ENCODE assay signal across 10 cellular contexts in the genomic region with DNA sequence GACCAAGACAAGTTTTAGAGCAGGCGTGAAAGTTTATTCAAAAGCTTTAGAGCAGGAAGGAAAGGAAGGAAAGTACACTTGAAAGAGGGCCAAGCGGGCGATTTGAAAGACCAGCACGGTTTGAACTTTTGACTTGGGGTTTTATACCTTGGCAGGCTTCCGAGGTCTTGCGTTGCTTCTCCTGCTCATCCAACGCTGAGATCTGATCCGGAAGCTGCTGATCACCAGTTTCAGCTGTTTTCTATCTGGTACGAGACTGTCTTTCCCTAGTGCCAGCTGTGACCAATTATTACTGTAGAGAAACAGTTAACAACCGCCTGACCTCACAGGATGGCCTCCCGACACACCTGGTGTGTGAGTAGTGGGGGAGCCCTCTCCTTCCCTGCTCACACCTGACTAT. TPM values are rescaled to one million over a fixed set of nuclear protein-coding genes. Genes with fewer than 3 reads are reported as not detected.
DNase-seq lines count a peak whose midpoint lies in the region; ATAC-seq and TF ChIP-seq lines count a peak whose summit lies in the region.
"Had no signal": no experiment of that assay in that cellular context is flagged by ENCODE, and none has a peak within 500 bp of the region (broad histone marks: within the 10 kb centered on the region; RNA-seq: fewer than 3 reads in every experiment).

No MANE protein-coding gene starts in this region.

- peaks cover 15 to 16% of the 10 kb centered on the region in 2 donors for H3K27me3 Mint-ChIP-seq in T-cell

- peak; percentile 65 for DNase-seq in BJ (ENCODE audit: low read depth)
- DNase-seq in T-cell: no peak
- DNase-seq in left lobe of liver (ENCODE audit: low spot score): peak; percentile 89
- no peak for DNase-seq in G401 (ENCODE audit: low spot score)
- DNase-seq in gastrocnemius medialis: no peak
- DNase-seq in activated effector memory CD4-positive, alpha-beta T cell treated with Interleukin-2 at 50 U/mL for 16 hours: no peak
- no peak for DNase-seq in NCI-H187 (lab: John Stamatoyannopoulos, UW)
- DNase-seq: heart right ventricle had no signal

- peak overlapping the region in 1 of 3 donors; percentile 19 for H3K4me3 Mint-ChIP-seq in T-cell
- H3K4me3 Mint-ChIP-seq: stimulated activated naive CD8-positive, alpha-beta T cell treated with anti-CD3 and anti-CD28 coated beads, Interleukin-15, Interleukin-2, amounts not matched to agents 100 ng/mL and 50 ng/mL, for 24 hours had no signal

- H3K9me3 Mint-ChIP-seq in T-cell: no peaks in the 10 kb centered on the region
- H3K9me3 Mint-ChIP-seq: stimulated activated naive CD8-positive, alpha-beta T cell treated with anti-CD3 and anti-CD28 coated beads, Interleukin-15, Interleukin-2, amounts not matched to agents 100 ng/mL and 50 ng/mL, for 24 hours had no signal

- CTCF ChIA-PET in BJ (lab: Yijun Ruan, JAX): interaction anchor here (0.5 to 1.1 kb wide), 3 partner anchors 16 to 79 kb away, joined by 3 read pairs; no protein-coding TSS in a partner anchor
- CTCF ChIA-PET in T-cell (lab: Charles Lee): no interaction called here

- peak overlapping the region; percentile 26 for H3K4me2 ChIP-seq in Loucy (ENCODE audit: low read depth, low read length, poor library complexity, severe bottlenecking)

- no peaks in the 10 kb centered on the region for H3K4me1 ChIP-seq in Loucy (ENCODE audit: insufficient read depth, low read length, poor library complexity, severe bottlenecking)
- peaks cover 0 to 4% of the 10 kb centered on the region in 2 donors for H3K4me1 ChIP-seq in gastrocnemius medialis

- no peak for TF ChIP-seq CTCF in BJ (IDR thresholded peaks at IDR 0.05; ENCODE audit: insufficient read depth, low read depth, low read length)
- TF ChIP-seq CTCF in Loucy (conservative IDR thresholded peaks at IDR 0.05; ENCODE audit: low read length): no peak
- no peak for TF ChIP-seq CTCF in gastrocnemius medialis (IDR thresholded peaks at IDR 0.05 in 4 of 5, conservative IDR thresholded peaks at IDR 0.05 in 1 of 5)

- H3K36me3 ChIP-seq in BJ (ENCODE audit: control insufficient read depth, insufficient read depth, low read length) (no peaks in the 10 kb centered on the region), Loucy (ENCODE audit: insufficient read depth, low read length) (no peaks in the 10 kb centered on the region), gastrocnemius medialis (no peaks in the 10 kb centered on the region)
- H3K36me3 ChIP-seq: heart right ventricle had no signal

- no peaks in the 10 kb centered on the region for H3K79me2 ChIP-seq in Loucy (ENCODE audit: insufficient read depth, low read length)

- in situ Hi-C loops in G401 (cut with HindIII; ENCODE audit: low sequenced_read_pairs): no loop called here
- in situ Hi-C loops in gastrocnemius medialis (cut with MboI; ENCODE audit: low sequenced_read_pairs in 4 of 4): no loop called here

- H3K4me1 Mint-ChIP-seq in T-cell: peaks cover 7 to 10% (median 8%) of the 10 kb centered on the region in 3 donors

- no peak overlapping the region for H3K9ac ChIP-seq in Loucy (ENCODE audit: low read depth, low read length, poor library complexity, severe bottlenecking)

- no peak overlapping the region for H3K27ac ChIP-seq in gastrocnemius medialis
- H3K27ac ChIP-seq: heart right ventricle had no signal

- POLR2A ChIA-PET in BJ (lab: Charles Lee) (no interaction called here), T-cell (lab: Charles Lee) (no interaction called here)

- H3K36me3 Mint-ChIP-seq in T-cell: no peaks in the 10 kb centered on the region

- H3K4me3 ChIP-seq in BJ (ENCODE audit: low read depth, low read length) (no peak overlapping the region), Loucy (ENCODE audit: low read length, poor library complexity, severe bottlenecking) (no peak overlapping the region), gastrocnemius medialis (no peak overlapping the region)
- H3K4me3 ChIP-seq: heart right ventricle had no signal

- peak overlapping the region; percentile 30 to 52 for H3K27ac Mint-ChIP-seq in T-cell
- H3K27ac Mint-ChIP-seq: stimulated activated naive CD8-positive, alpha-beta T cell treated with anti-CD3 and anti-CD28 coated beads, Interleukin-15, Interleukin-2, amounts not matched to agents 100 ng/mL and 50 ng/mL, for 24 hours had no signal

- H3K27me3 ChIP-seq in BJ (ENCODE audit: control insufficient read depth, insufficient read depth, low read length) (no peaks in the 10 kb centered on the region), Loucy (ENCODE audit: insufficient read depth, low read length, poor library complexity, severe bottlenecking) (no peaks in the 10 kb centered on the region), gastrocnemius medialis (peaks cover 0 to 4% (median 0%) of the 10 kb centered on the region in 3 donors)
- H3K27me3 ChIP-seq: heart right ventricle had no signal

- H3K9me3 ChIP-seq in Loucy (ENCODE audit: insufficient read depth, low read depth, low read length) (no peaks in the 10 kb centered on the region), gastrocnemius medialis (no peaks in the 10 kb centered on the region)
- H3K9me3 ChIP-seq: heart right ventricle had no signal

- no peak for TF ChIP-seq POLR2A in gastrocnemius medialis (IDR thresholded peaks at IDR 0.05)

- ATAC-seq in T-cell (replicated peaks in 1 of 4) (peak in 1 of 4 experiments; percentile 29), left lobe of liver (peak; percentile 88), gastrocnemius medialis (no peak)

- 0 out of 2 replicates have a peak overlapping the region, but pooled peaks have one; percentile 16 for H2AFZ ChIP-seq in Loucy (ENCODE audit: low read length)

- H4K20me1 ChIP-seq in Loucy (ENCODE audit: insufficient read depth, low read length, poor library complexity, severe bottlenecking): no peaks in the 10 kb centered on the region

- H3F3A ChIP-seq in Loucy (ENCODE audit: low read depth): no peaks in the 10 kb centered on the region

- intact Hi-C loops in gastrocnemius medialis (cut with DNase I; ENCODE audit: low total_unique reads): no loop called here

- no peaks in the 10 kb centered on the region for H3K9me2 ChIP-seq in Loucy (replicated peaks; ENCODE audit: low read depth, low read length)

RNA-seq across cellular contexts. Expression of a gene that starts 20.6 kb away (rescaled TPM):
- 8.9 and 11.1 TPM in 2 replicates for polyA plus RNA-seq in BJ (2011; rRNA removed)
- polyA minus RNA-seq in BJ (2011; rRNA and poly(A)+ RNA removed): 2.6 and 3.0 TPM in 2 replicates
- 10 to 100 TPM; 14.0 to 33.6 (median 19.3) TPM for total RNA-seq in T-cell
- 8.5 TPM for total RNA-seq in left lobe of liver
- 3.9 and 6.8 TPM in 2 replicates for total RNA-seq in G401 (2014; rRNA removed; shearing (Covaris generic))
- total RNA-seq in gastrocnemius medialis: 1 to 10 TPM; 2.3 to 4.6 (median 3.4) TPM

RNA-seq across cellular contexts. Expression of a gene that starts 47.6 kb away (rescaled TPM):
- 364 and 582 TPM in 2 replicates for polyA plus RNA-seq in BJ (2011; rRNA removed)
- polyA minus RNA-seq in BJ (2011; rRNA and poly(A)+ RNA removed): 432 and 549 TPM in 2 replicates
- total RNA-seq in T-cell: 1 to 10 TPM in 3 of 5 donors, under 1 TPM in 2; 0.53 to 4.1 (median 1.3) TPM
- total RNA-seq in left lobe of liver: 20.7 TPM
- 4.0 and 4.4 TPM in 2 replicates for total RNA-seq in G401 (2014; rRNA removed; shearing (Covaris generic))
- 1 to 10 TPM; 4.0 to 10.0 (median 5.7) TPM for total RNA-seq in gastrocnemius medialis

Comparison
In these comparisons a context has a peak if more than half of its experiments do, and no peak if none do; other contexts are left out.
1. DNase-seq: peak in BJ (single experiment) and left lobe of liver (single experiment); none in T-cell (0 of 34), G401 (single experiment), gastrocnemius medialis (0 of 2), activated effector memory CD4-positive, alpha-beta T cell treated with Interleukin-2 at 50 U/mL for 16 hours (single experiment) and NCI-H187 (0 of 2).